Comparison of ENCODE assay signal across 2 cellular contexts in genomic region chr14:64493455-64493854, GRCh38.
TF ChIP-seq lines count a peak whose summit lies in the region.

No MANE protein-coding gene starts in this region.

TF ChIP-seq in WTC11, 78 proteins besides CTCF, POLR2A, EP300 and RAD21 (continued from another document):
- TF ChIP-seq FOXP1 (CRISPR knock-in tag; IDR thresholded peaks at IDR 0.05; ENCODE audit: borderline replicate concordance) (no peak), ZBTB43 (CRISPR knock-in tag; IDR thresholded peaks at IDR 0.05) (no peak), TEAD1 (CRISPR knock-in tag; IDR thresholded peaks at IDR 0.05) (no peak), ZNF263 (CRISPR knock-in tag; IDR thresholded peaks at IDR 0.05; ENCODE audit: low read depth) (no peak), NR2C2 (CRISPR knock-in tag; IDR thresholded peaks at IDR 0.05) (no peak), CREM (CRISPR knock-in tag; IDR thresholded peaks at IDR 0.05) (no peak), ZNF416 (CRISPR knock-in tag; IDR thresholded peaks at IDR 0.05) (no peak), PRRX2 (CRISPR knock-in tag; IDR thresholded peaks at IDR 0.05) (no peak), ATF2 (CRISPR knock-in tag; IDR thresholded peaks at IDR 0.05; ENCODE audit: borderline replicate concordance, low read depth) (no peak), EMX1 (CRISPR knock-in tag; IDR thresholded peaks at IDR 0.05) (no peak), ZNF396 (CRISPR knock-in tag; IDR thresholded peaks at IDR 0.05; ENCODE audit: borderline replicate concordance) (no peak), E2F1 (CRISPR knock-in tag; IDR thresholded peaks at IDR 0.05) (no peak)
- TF ChIP-seq, protein P1, sequence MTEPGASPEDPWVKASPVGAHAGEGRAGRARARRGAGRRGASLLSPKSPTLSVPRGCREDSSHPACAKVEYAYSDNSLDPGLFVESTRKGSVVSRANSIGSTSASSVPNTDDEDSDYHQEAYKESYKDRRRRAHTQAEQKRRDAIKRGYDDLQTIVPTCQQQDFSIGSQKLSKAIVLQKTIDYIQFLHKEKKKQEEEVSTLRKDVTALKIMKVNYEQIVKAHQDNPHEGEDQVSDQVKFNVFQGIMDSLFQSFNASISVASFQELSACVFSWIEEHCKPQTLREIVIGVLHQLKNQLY (CRISPR knock-in tag; IDR thresholded peaks at IDR 0.05): no peak

TF ChIP-seq in neural cell, 6 proteins besides CTCF, POLR2A, EP300 and RAD21:
- TF ChIP-seq, protein P2, sequence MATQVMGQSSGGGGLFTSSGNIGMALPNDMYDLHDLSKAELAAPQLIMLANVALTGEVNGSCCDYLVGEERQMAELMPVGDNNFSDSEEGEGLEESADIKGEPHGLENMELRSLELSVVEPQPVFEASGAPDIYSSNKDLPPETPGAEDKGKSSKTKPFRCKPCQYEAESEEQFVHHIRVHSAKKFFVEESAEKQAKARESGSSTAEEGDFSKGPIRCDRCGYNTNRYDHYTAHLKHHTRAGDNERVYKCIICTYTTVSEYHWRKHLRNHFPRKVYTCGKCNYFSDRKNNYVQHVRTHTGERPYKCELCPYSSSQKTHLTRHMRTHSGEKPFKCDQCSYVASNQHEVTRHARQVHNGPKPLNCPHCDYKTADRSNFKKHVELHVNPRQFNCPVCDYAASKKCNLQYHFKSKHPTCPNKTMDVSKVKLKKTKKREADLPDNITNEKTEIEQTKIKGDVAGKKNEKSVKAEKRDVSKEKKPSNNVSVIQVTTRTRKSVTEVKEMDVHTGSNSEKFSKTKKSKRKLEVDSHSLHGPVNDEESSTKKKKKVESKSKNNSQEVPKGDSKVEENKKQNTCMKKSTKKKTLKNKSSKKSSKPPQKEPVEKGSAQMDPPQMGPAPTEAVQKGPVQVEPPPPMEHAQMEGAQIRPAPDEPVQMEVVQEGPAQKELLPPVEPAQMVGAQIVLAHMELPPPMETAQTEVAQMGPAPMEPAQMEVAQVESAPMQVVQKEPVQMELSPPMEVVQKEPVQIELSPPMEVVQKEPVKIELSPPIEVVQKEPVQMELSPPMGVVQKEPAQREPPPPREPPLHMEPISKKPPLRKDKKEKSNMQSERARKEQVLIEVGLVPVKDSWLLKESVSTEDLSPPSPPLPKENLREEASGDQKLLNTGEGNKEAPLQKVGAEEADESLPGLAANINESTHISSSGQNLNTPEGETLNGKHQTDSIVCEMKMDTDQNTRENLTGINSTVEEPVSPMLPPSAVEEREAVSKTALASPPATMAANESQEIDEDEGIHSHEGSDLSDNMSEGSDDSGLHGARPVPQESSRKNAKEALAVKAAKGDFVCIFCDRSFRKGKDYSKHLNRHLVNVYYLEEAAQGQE (IDR thresholded peaks at IDR 0.05; ENCODE audit: borderline replicate concordance): peak; percentile 97
- TF ChIP-seq POLR2AphosphoS5 (IDR thresholded peaks at IDR 0.05) (peak; percentile 77), MXI1 (conservative IDR thresholded peaks at IDR 0.05; ENCODE audit: poor library complexity, severe bottlenecking) (peak; percentile 56), SMC3 (conservative IDR thresholded peaks at IDR 0.05; ENCODE audit: poor library complexity) (no peak), EZH2 (IDR thresholded peaks at IDR 0.05; ENCODE audit: borderline replicate concordance, insufficient read depth, low read length, poor library complexity, severe bottlenecking) (no peak)
